ENCODE assay signal across 1 cellular context in genomic region chr2:216644846-216645635, GRCh38.
TF ChIP-seq lines count a peak whose summit lies in the region.

No MANE protein-coding gene starts in this region.

TF ChIP-seq in endothelial cell of umbilical vein, 7 proteins besides CTCF, POLR2A, EP300 and RAD21:
- no peak for TF ChIP-seq MYC (IDR thresholded peaks at IDR 0.05; ENCODE audit: low read depth, low read length)
- TF ChIP-seq EZH2 (IDR thresholded peaks at IDR 0.05; ENCODE audit: borderline replicate concordance, low read depth, low read length, severe bottlenecking): no peak
- no peak for TF ChIP-seq FOS (IDR thresholded peaks at IDR 0.05; ENCODE audit: borderline replicate concordance, insufficient read depth, low read length)
- TF ChIP-seq MAX (IDR thresholded peaks at IDR 0.05; ENCODE audit: insufficient read depth, insufficient read length): no peak
- no peak for TF ChIP-seq GATA2 (IDR thresholded peaks at IDR 0.05; ENCODE audit: insufficient read depth, insufficient read length, low read depth, low read length)
- TF ChIP-seq POLR2AphosphoS5 (IDR thresholded peaks at IDR 0.05; ENCODE audit: insufficient read depth, low read depth, low read length): no peak
- TF ChIP-seq JUN (IDR thresholded peaks at IDR 0.05; ENCODE audit: borderline replicate concordance, insufficient read depth, insufficient read length, low read depth): no peak
TF ChIP-seq in endothelial cell of umbilical vein: peak in this region for 0.
